2 cellular contexts compared by ENCODE assay signal in the genomic region with DNA sequence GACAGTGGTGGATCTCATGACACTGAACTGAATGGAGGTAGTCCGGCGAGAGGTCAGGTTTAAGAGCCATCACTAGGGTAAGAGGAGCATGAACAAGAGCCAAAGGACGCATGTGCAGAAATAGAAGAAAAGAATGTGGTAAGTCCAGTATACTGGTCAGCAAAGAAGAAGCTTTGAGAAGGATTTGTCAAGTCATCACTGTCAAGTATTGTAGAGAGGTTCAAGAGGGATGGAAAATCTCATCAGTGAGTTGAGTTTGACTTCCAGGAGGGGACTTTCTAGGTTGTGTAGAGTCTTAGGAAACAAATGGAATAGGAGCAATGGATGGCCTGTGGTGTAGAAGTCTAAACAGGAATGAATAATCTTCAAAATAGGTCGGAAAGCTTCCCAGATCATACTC.
TF ChIP-seq lines count a peak whose summit lies in the region.

No MANE protein-coding gene starts in this region.

TF ChIP-seq in HepG2, 621 proteins besides CTCF, POLR2A, EP300 and RAD21:
- no peak for TF ChIP-seq NAIF1 (CRISPR knock-in tag; IDR thresholded peaks at IDR 0.05; ENCODE audit: borderline replicate concordance)
- TF ChIP-seq KDM4B (CRISPR knock-in tag; IDR thresholded peaks at IDR 0.05): no peak
- TF ChIP-seq POLR2AphosphoS2 (IDR thresholded peaks at IDR 0.05; ENCODE audit: low read depth, low read length): no peak
- peak; percentile 54 to 59; a peak in 3 of 4 replicates for TF ChIP-seq MAFK (conservative IDR thresholded peaks at IDR 0.05 in 1 of 2, IDR thresholded peaks at IDR 0.05 in 1 of 2; ENCODE audit: low read length in 2 of 2)
- no peak for TF ChIP-seq RORA (CRISPR knock-in tag; IDR thresholded peaks at IDR 0.05)
- TF ChIP-seq NFE2L2 (IDR thresholded peaks at IDR 0.05; ENCODE audit: low read length): peak; percentile 19; the same call in 1 of the 2 replicates
- peak; percentile 20; the same call in 1 of the 2 replicates for TF ChIP-seq MAFF (IDR thresholded peaks at IDR 0.05; ENCODE audit: low read depth, low read length)
- TF ChIP-seq KAT8 (CRISPR knock-in tag; IDR thresholded peaks at IDR 0.05): no peak
- no peak for TF ChIP-seq ZBTB20 (CRISPR knock-in tag; IDR thresholded peaks at IDR 0.05; ENCODE audit: borderline replicate concordance, low read depth)
TF ChIP-seq in HepG2: peak in this region for 3.

TF ChIP-seq in A549, 52 proteins besides CTCF, POLR2A, EP300 and RAD21:
- TF ChIP-seq, protein P1, sequence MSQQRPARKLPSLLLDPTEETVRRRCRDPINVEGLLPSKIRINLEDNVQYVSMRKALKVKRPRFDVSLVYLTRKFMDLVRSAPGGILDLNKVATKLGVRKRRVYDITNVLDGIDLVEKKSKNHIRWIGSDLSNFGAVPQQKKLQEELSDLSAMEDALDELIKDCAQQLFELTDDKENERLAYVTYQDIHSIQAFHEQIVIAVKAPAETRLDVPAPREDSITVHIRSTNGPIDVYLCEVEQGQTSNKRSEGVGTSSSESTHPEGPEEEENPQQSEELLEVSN (IDR thresholded peaks at IDR 0.05; ENCODE audit: borderline replicate concordance, low read depth): no peak
- no peak for TF ChIP-seq HOXB5 (CRISPR knock-in tag; IDR thresholded peaks at IDR 0.05)
- no peak for TF ChIP-seq MAZ (IDR thresholded peaks at IDR 0.05; ENCODE audit: borderline replicate concordance, low read depth, low read length)
- TF ChIP-seq RNF2 (IDR thresholded peaks at IDR 0.05; ENCODE audit: borderline replicate concordance, low read depth): no peak
- TF ChIP-seq RFX5 (IDR thresholded peaks at IDR 0.05): no peak
- 0 out of 2 replicates have a peak, but pooled peaks have one; percentile 5 for TF ChIP-seq NFE2L2 (conservative IDR thresholded peaks at IDR 0.05; ENCODE audit: low read length)
- no peak for TF ChIP-seq CBX2 (IDR thresholded peaks at IDR 0.05; ENCODE audit: borderline replicate concordance, low read depth)
